In the genomic region with DNA sequence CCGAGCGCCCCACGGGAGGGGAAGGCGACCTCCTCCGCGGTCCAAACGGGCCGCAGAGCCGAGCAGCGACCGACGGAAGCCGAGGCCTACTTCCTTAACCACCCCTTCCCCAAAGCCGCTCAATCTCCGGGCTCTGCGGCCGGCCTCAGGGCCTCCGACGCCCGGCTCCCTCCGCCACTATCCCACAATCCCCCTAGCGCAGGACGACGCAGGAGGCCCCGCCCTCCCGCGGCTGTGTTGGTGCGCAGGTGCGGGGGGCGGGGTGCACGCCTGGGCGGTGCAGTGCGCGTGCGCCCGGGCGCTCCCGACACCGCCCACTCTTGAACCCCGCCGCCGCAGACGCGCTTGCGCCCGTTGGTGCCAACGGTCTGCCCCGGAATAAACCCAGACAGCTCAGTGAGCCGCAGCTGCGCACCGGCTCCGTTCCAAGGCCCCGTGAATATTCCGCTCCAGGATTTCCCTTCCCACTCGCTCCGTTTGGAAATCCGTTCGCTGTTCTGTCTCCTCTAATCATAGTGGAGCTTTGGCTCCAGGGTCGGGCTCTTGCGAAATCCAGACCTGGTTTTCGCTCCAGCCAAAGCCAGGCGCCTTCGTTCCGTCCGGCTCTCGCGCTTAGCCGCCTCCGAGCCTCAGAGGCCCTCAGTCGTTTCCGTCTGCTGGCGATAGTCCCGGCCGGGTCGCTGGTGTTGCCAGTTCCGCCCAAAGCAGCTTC, we compare ENCODE assay signal across 8 cellular contexts. TPM values are rescaled to one million over a fixed set of nuclear protein-coding genes. Genes with fewer than 3 reads are reported as not detected.
DNase-seq lines count a peak whose midpoint lies in the region; ATAC-seq and TF ChIP-seq lines count a peak whose summit lies in the region.

A gene with protein sequence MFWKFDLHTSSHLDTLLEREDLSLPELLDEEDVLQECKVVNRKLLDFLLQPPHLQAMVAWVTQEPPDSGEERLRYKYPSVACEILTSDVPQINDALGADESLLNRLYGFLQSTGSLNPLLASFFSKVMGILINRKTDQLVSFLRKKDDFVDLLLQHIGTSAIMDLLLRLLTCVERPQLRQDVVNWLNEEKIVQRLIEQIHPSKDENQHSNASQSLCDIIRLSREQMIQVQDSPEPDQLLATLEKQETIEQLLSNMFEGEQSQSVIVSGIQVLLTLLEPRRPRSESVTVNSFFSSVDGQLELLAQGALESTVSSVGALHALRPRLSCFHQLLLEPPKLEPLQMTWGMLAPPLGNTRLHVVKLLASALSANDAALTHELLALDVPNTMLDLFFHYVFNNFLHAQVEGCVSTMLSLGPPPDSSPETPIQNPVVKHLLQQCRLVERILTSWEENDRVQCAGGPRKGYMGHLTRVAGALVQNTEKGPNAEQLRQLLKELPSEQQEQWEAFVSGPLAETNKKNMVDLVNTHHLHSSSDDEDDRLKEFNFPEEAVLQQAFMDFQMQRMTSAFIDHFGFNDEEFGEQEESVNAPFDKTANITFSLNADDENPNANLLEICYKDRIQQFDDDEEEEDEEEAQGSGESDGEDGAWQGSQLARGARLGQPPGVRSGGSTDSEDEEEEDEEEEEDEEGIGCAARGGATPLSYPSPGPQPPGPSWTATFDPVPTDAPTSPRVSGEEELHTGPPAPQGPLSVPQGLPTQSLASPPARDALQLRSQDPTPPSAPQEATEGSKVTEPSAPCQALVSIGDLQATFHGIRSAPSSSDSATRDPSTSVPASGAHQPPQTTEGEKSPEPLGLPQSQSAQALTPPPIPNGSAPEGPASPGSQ (minus strand): TSS at position 190 of the 712 bp plus-strand sequence. CDS start 11,914 bp downstream, outside the sequence.

- H2AFZ ChIP-seq in OCI-LY3 (ENCODE audit: low read depth, low read length) = peak within 1 kb of the TSS; percentile 37; the same call in 1 of the 2 replicates

- H3K79me2 ChIP-seq in OCI-LY3 (ENCODE audit: low read length) = peaks cover 57% of the 10 kb centered on the region

- peaks cover 25% of the 10 kb centered on the region for H4K20me1 ChIP-seq in OCI-LY3 (ENCODE audit: insufficient read depth, low read length)

- H3K4me3 ChIP-seq in OCI-LY3 (ENCODE audit: low read length) = peak within 1 kb of the TSS; percentile 97

- TF ChIP-seq CTCF in OCI-LY3 (IDR thresholded peaks at IDR 0.05; ENCODE audit: low read depth, low read length) (no peak), endothelial cell (IDR thresholded peaks at IDR 0.05; ENCODE audit: unreplicated experiment) (no peak), mesothelial cell of epicardium (IDR thresholded peaks at IDR 0.05; ENCODE audit: unreplicated experiment) (no peak)

- no peaks in the 10 kb centered on the region for H3K9me3 Mint-ChIP-seq in endothelial cell (ENCODE audit: unreplicated experiment)
- H3K9me3 Mint-ChIP-seq in mesothelial cell of epicardium = no peaks in the 10 kb centered on the region

- H3K4me1 ChIP-seq in OCI-LY3 (ENCODE audit: low read length) = peaks cover 28% of the 10 kb centered on the region

- peak within 1 kb of the TSS; percentile 99 for H3K9ac ChIP-seq in OCI-LY3 (ENCODE audit: low read length)

- H3K9me3 ChIP-seq in OCI-LY3 (ENCODE audit: insufficient read depth, low read length) = no peaks in the 10 kb centered on the region

- peak within 1 kb of the TSS; percentile 99 for H3K4me3 Mint-ChIP-seq in endothelial cell (ENCODE audit: unreplicated experiment)
- peak within 1 kb of the TSS; percentile 99 for H3K4me3 Mint-ChIP-seq in mesothelial cell of epicardium

- peaks cover 35% of the 10 kb centered on the region for H3K36me3 ChIP-seq in OCI-LY3 (replicated peaks; ENCODE audit: low read depth, low read length)

- H3K27ac Mint-ChIP-seq in endothelial cell (ENCODE audit: unreplicated experiment) (peak within 1 kb of the TSS; percentile 97), mesothelial cell of epicardium (peak within 1 kb of the TSS; percentile 98)

- H3K4me1 Mint-ChIP-seq in endothelial cell (ENCODE audit: unreplicated experiment) (peaks cover 45% of the 10 kb centered on the region), mesothelial cell of epicardium (peaks cover 37% of the 10 kb centered on the region)

- peaks cover 16% of the 10 kb centered on the region for H3K36me3 Mint-ChIP-seq in endothelial cell (ENCODE audit: low read depth, unreplicated experiment)
- H3K36me3 Mint-ChIP-seq in mesothelial cell of epicardium = no peaks in the 10 kb centered on the region

- peak within 1 kb of the TSS; percentile 99 for H3K27ac ChIP-seq in OCI-LY3 (ENCODE audit: low read length)

- H3K27me3 Mint-ChIP-seq in endothelial cell (ENCODE audit: unreplicated experiment) (peaks cover 13% of the 10 kb centered on the region), mesothelial cell of epicardium (ENCODE audit: low read depth) (no peaks in the 10 kb centered on the region)

- H3K4me2 ChIP-seq in OCI-LY3 (ENCODE audit: low read length) = peak within 1 kb of the TSS; percentile 100

- no peaks in the 10 kb centered on the region for H3K27me3 ChIP-seq in OCI-LY3 (ENCODE audit: low read depth, low read length)

- DNase-seq in D341Med (ENCODE audit: low spot score) = peak; percentile 100
- peak; percentile 99 for DNase-seq in HuH-7 (ENCODE audit: low spot score)
- DNase-seq in activated CD8-positive, alpha-beta memory T cell treated with anti-CD3 and anti-CD28 coated beads, Interleukin-2, amount 50 U/mL, for 48 hours = peak; percentile 97
- peak; percentile 98 for DNase-seq in endothelial cell (ENCODE audit: low spot score)
- DNase-seq in mesothelial cell of epicardium (ENCODE audit: low spot score in 2 of 2, unreplicated experiment in 2 of 2) = peak; percentile 96 to 99
- DNase-seq in stimulated activated CD8-positive, alpha-beta memory T cell treated with anti-CD3 and anti-CD28 coated beads, Interleukin-15, amount 100 ng/mL, for 48 hours (ENCODE audit: low read depth in 2 of 2) = peak; percentile 93 to 95

- peak; percentile 58 for ATAC-seq in GM21515 (IDR thresholded peaks at IDR 0.05; ENCODE audit: unreplicated experiment)

RNA-seq across cellular contexts. Expression of the gene that starts here (rescaled TPM):
- total RNA-seq in endothelial cell (ENCODE audit: unreplicated experiment) (65.6 TPM), mesothelial cell of epicardium (70.1 to 73.0 TPM (median 71.5 TPM) in 3 replicates)

Comparison
In these comparisons a context has a peak if more than half of its experiments do, and no peak if none do; other contexts are left out.
1. Peak in every context shown above with its lines: DNase-seq, ATAC-seq, H3K4me3 ChIP-seq and H3K27ac ChIP-seq.